In the genomic region with DNA sequence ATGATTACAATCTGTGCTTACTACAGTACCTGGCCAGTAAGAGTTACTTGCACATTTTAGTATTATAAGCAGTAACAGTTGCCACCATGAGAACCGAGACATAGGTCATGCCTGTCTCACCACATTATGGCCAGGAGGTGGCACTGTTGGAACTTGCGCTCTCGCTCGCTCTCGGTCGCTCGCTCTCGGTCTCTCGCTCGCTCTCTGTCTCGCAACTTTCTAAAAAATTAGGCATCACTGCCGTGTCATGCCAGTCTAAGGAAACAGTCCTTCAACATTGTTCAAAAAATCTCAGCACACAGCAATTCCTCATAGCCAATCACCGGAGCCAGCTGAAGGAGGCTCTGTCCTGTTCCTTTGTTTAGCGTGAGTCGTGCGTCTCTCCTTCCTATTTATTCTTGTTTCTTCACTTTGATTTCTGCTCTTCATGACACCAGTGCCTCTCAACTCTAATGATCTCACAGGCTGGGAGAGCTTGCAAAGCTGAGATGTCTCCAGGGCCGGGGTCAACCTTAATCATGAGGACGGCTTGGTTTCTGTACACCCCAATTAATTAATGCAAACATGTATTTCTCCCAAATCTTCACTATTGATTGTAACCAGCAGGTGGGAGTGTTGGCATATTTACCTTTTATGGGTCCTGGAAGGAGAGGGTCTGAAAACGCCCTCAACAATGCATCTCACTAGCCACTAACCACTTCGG, we compare ENCODE assay signal across 8 cellular contexts. TPM values are rescaled to one million over a fixed set of nuclear protein-coding genes. Genes with fewer than 3 reads are reported as not detected.
DNase-seq lines count a peak whose midpoint lies in the region; ATAC-seq, FAIRE-seq and TF ChIP-seq lines count a peak whose summit lies in the region.

No MANE protein-coding gene starts in this region.

- in situ Hi-C loops in K562 (cut with MboI) = loop anchor here (5.0 kb wide), 1 partner anchor 433 kb away; no protein-coding TSS in a partner anchor

- no peaks in the 10 kb centered on the region for H3K79me2 ChIP-seq in K562 (ENCODE audit: control insufficient read depth, insufficient read depth, low read length)

- no peaks in the 10 kb centered on the region for H3K4me1 ChIP-seq in K562 (replicated peaks in 1 of 2; ENCODE audit: control insufficient read depth in 2 of 2, insufficient read depth in 2 of 2, low read length in 2 of 2)

- H3K27me3 ChIP-seq in K562 (ENCODE audit: control insufficient read depth in 2 of 2, insufficient read depth in 2 of 2, low read length in 2 of 2) = peaks cover 7 to 17% of the 10 kb centered on the region in 2 experiments; a peak in 3 of 5 replicates

- BruUV-seq in K562 (replicated peaks; lab: Mats Ljungman, UMichigan) = no TSS peak

- H3K9me1 ChIP-seq in K562 (ENCODE audit: control insufficient read depth, insufficient read depth, low read length) = no peaks in the 10 kb centered on the region

- no peak overlapping the region for H3K27ac ChIP-seq in K562 (ENCODE audit: extremely low read depth, low read depth, low read length)

- intact Hi-C loops in K562 (cut with micrococcal nuclease) = loop anchor here (1.0 to 5.0 kb wide), 5 partner anchors 208 to 1238 kb away; no protein-coding TSS in a partner anchor

- TF ChIP-seq RAD21 in K562 (CRISPR knock-in tag; conservative IDR thresholded peaks at IDR 0.05 in 1 of 2, IDR thresholded peaks at IDR 0.05 in 1 of 2) = peak; percentile 61 to 80

- H3K9ac ChIP-seq in K562 (ENCODE audit: insufficient read depth in 1 of 2, low read depth in 2 of 2, low read length in 2 of 2) = peak overlapping the region in 1 of 2 experiments; percentile 62; a peak in 1 of 4 replicates

- POLR2A ChIA-PET in K562 (lab: Yijun Ruan, JAX) = interaction anchor here (1.0 kb wide), 1 partner anchor 465 kb away, joined by 3 read pairs; no protein-coding TSS in a partner anchor

- H3K4me2 ChIP-seq in K562 (ENCODE audit: insufficient read depth, low read length) = peak overlapping the region; percentile 89

- no peak for TF ChIP-seq POLR2A in K562 (conservative IDR thresholded peaks at IDR 0.05)

- CTCF ChIA-PET in K562 (lab: Yijun Ruan, JAX; ENCODE audit: low intra/inter-chr PET ratio) = interaction anchor here (0.6 to 8.5 kb wide), 10 partner anchors 34 to 459 kb away, joined by 3 to 259 read pairs (median 4); no protein-coding TSS in a partner anchor

- H2AFZ ChIP-seq in K562 (ENCODE audit: low read depth, low read length) = peak overlapping the region; percentile 81

- H3K36me3 ChIP-seq in K562 (ENCODE audit: control insufficient read depth, insufficient read depth, low read length) = no peaks in the 10 kb centered on the region

- peak; percentile 92 for FAIRE-seq in K562 (lab: Jason Lieb, UNC)

- H3K4me3 ChIP-seq in K562 = peak overlapping the region; percentile 36

- ATAC-seq in HG02938 (IDR thresholded peaks at IDR 0.05; ENCODE audit: unreplicated experiment) (peak; percentile 92), K562 (peak; percentile 94)

- no peak for TF ChIP-seq EP300 in K562 (IDR thresholded peaks at IDR 0.05; ENCODE audit: low read length)

- H3K9me3 ChIP-seq in K562 (replicated peaks; ENCODE audit: control insufficient read depth, insufficient read depth, low read depth, low read length) = no peaks in the 10 kb centered on the region

- 1% methylated on average over 19 of the region's 20 CpGs for WGBS in K562 (ENCODE audit: insufficient coverage, low coverage, missing lambda C conversion rate)

- TF ChIP-seq CTCF in K562 (IDR thresholded peaks at IDR 0.05 in 2 of 3, conservative IDR thresholded peaks at IDR 0.05 in 1 of 3; ENCODE audit: insufficient read depth in 2 of 3, low read depth in 1 of 3, low read length in 3 of 3) = peak; percentile 86 to 90 (median 86)

- peaks cover 6% of the 10 kb centered on the region; the same call in 1 of the 2 replicates for H4K20me1 ChIP-seq in K562 (replicated peaks; ENCODE audit: control insufficient read depth, insufficient read depth, low read length)

- peak; percentile 44 for DNase-seq in NK-92 treated with Interleukin-12 subunit alpha and Interleukin-12 subunit beta, amount 100 ng/mL, for 24 hours (lab: John Stamatoyannopoulos, UW)
- DNase-seq in NK-92 (lab: John Stamatoyannopoulos, UW; ENCODE audit: unreplicated experiment) = no peak
- DNase-seq in NCI-H1694 (lab: John Stamatoyannopoulos, UW) = peak; percentile 25
- DNase-seq in T1000 (lab: John Stamatoyannopoulos, UW) = peak; percentile 51
- peak; percentile 67 to 80 (median 74) for DNase-seq in K562 (ENCODE audit: extremely low read depth in 1 of 4, low spot score in 3 of 4)
- DNase-seq in hypothalamus (lab: John Stamatoyannopoulos, UW) = peak in 42 of 51 donors; percentile 25 to 91 (median 65)
- peak; percentile 92 for DNase-seq in retina

TF ChIP-seq in K562, 482 proteins besides CTCF, POLR2A, EP300 and RAD21 (continues in another document):
- TF ChIP-seq, protein P1, sequence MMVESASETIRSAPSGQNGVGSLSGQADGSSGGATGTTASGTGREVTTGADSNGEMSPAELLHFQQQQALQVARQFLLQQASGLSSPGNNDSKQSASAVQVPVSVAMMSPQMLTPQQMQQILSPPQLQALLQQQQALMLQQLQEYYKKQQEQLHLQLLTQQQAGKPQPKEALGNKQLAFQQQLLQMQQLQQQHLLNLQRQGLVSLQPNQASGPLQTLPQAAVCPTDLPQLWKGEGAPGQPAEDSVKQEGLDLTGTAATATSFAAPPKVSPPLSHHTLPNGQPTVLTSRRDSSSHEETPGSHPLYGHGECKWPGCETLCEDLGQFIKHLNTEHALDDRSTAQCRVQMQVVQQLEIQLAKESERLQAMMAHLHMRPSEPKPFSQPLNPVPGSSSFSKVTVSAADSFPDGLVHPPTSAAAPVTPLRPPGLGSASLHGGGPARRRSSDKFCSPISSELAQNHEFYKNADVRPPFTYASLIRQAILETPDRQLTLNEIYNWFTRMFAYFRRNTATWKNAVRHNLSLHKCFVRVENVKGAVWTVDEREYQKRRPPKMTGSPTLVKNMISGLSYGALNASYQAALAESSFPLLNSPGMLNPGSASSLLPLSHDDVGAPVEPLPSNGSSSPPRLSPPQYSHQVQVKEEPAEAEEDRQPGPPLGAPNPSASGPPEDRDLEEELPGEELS (CRISPR knock-in tag; IDR thresholded peaks at IDR 0.05; ENCODE audit: borderline replicate concordance) = no peak
- TF ChIP-seq XRCC3 (IDR thresholded peaks at IDR 0.05) (no peak), TEAD2 (tag; IDR thresholded peaks at IDR 0.05) (no peak), HMG20B (CRISPR knock-in tag; IDR thresholded peaks at IDR 0.05) (no peak), FOS (IDR thresholded peaks at IDR 0.05; ENCODE audit: extremely low read depth, insufficient read length) (no peak), KLF16 (IDR thresholded peaks at IDR 0.05) (no peak), ZNF316 (IDR thresholded peaks at IDR 0.05) (no peak)
- TF ChIP-seq, protein P2, sequence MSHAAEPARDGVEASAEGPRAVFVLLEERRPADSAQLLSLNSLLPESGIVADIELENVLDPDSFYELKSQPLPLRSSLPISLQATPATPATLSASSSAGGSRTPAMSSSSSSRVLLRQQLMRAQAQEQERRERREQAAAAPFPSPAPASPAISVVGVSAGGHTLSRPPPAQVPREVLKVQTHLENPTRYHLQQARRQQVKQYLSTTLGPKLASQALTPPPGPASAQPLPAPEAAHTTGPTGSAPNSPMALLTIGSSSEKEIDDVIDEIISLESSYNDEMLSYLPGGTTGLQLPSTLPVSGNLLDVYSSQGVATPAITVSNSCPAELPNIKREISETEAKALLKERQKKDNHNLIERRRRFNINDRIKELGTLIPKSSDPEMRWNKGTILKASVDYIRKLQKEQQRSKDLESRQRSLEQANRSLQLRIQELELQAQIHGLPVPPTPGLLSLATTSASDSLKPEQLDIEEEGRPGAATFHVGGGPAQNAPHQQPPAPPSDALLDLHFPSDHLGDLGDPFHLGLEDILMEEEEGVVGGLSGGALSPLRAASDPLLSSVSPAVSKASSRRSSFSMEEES (CRISPR knock-in tag; IDR thresholded peaks at IDR 0.05) = no peak

RNA-seq across cellular contexts. Expression of gene ADAMTS8, which starts 6.3 kb away (rescaled TPM):
- not detected in 2 replicates for total RNA-seq in K562 (2011; cell fraction: chromatin; rRNA removed; ENCODE audit: low replicate concordance)
- total RNA-seq in K562 (2011; cell fraction: nucleolus; rRNA removed) = not detected in 2 replicates
- not detected in 2 replicates for total RNA-seq in K562 (2011; cell fraction: nucleoplasm; rRNA removed)
- total RNA-seq in K562 (2014; rRNA removed) (not detected in 2 replicates), K562 (2014; rRNA removed; fragmentation: Illumina TruSeq; extraction: Trizol) (not detected in 2 replicates), K562 (2015; rRNA removed; fragmentation: Illumina TruSeq; extraction: Trizol) (not detected in 2 replicates), K562 (2021) (not detected in 2 replicates)
- polyA plus RNA-seq in K562 (2011; rRNA removed) (not detected in 2 replicates), K562 (2014; fragmentation: Illumina TruSeq; extraction: Trizol) (not detected in 2 replicates), K562 (2014; fragmentation: Nextera tagmentation; extraction: Ambion mirVana) (not detected), K562 (2014; rRNA removed) (not detected in 2 replicates)
- not detected in 2 replicates for polyA plus RNA-seq in K562 (2011; cell fraction: cytosol; rRNA removed)
- not detected in 2 replicates for polyA plus RNA-seq in K562 (2011; cell fraction: nucleus; rRNA removed)
- polyA plus RNA-seq in K562 (2012) = not detected in 2 replicates
- not detected in 2 replicates for polyA minus RNA-seq in K562 (2011; rRNA and poly(A)+ RNA removed)
- polyA minus RNA-seq in K562 (2011; cell fraction: cytosol; rRNA and poly(A)+ RNA removed) = not detected in 2 replicates
- not detected in 2 replicates for polyA minus RNA-seq in K562 (2011; cell fraction: nucleus; rRNA and poly(A)+ RNA removed)

RNA-seq across cellular contexts. Expression of gene ADAMTS15, which starts 13.8 kb away (rescaled TPM):
- not detected in 2 replicates for total RNA-seq in K562 (2011; cell fraction: chromatin; rRNA removed; ENCODE audit: low replicate concordance)
- total RNA-seq in K562 (2011; cell fraction: nucleolus; rRNA removed) = not detected in 2 replicates
- not detected in 2 replicates for total RNA-seq in K562 (2011; cell fraction: nucleoplasm; rRNA removed)
- total RNA-seq in K562 (2014; rRNA removed) (not detected in 2 replicates), K562 (2014; rRNA removed; fragmentation: Illumina TruSeq; extraction: Trizol) (not detected in 2 replicates), K562 (2015; rRNA removed; fragmentation: Illumina TruSeq; extraction: Trizol) (not detected in 2 replicates), K562 (2021) (0.04 TPM in 2 replicates)
- polyA plus RNA-seq in K562 (2011; rRNA removed) (not detected in 2 replicates), K562 (2014; fragmentation: Illumina TruSeq; extraction: Trizol) (not detected in 2 replicates), K562 (2014; fragmentation: Nextera tagmentation; extraction: Ambion mirVana) (not detected), K562 (2014; rRNA removed) (not detected in 2 replicates)
- not detected in 2 replicates for polyA plus RNA-seq in K562 (2011; cell fraction: cytosol; rRNA removed)
- not detected in 2 replicates for polyA plus RNA-seq in K562 (2011; cell fraction: nucleus; rRNA removed)
- polyA plus RNA-seq in K562 (2012) = not detected in 2 replicates
- polyA minus RNA-seq in K562 (2011; rRNA and poly(A)+ RNA removed) = not detected in 2 replicates
- polyA minus RNA-seq in K562 (2011; cell fraction: cytosol; rRNA and poly(A)+ RNA removed) = not detected in 2 replicates
- not detected in 2 replicates for polyA minus RNA-seq in K562 (2011; cell fraction: nucleus; rRNA and poly(A)+ RNA removed)
